8 cellular contexts compared by ENCODE assay signal in the genomic region with DNA sequence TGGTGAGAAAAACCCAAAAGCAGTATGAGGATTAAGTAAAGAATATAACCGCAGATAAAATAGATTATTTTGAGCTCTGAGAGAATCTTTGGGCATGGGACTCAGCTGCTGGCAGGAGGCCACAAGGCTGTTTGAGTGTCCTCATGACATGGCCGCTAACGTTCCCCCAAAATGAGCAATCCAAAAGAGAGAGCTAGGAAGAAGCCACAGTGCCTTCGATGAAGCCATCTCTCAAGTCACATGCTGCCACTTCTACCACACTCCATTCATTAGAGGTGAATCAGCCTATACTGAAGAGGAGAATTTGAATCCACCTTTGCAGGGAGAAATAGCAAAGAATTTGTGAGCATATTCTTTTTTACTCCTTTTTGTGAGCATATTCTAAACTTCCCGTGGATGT. TPM values are rescaled to one million over a fixed set of nuclear protein-coding genes. Genes with fewer than 3 reads are reported as not detected.
DNase-seq lines count a peak whose midpoint lies in the region; ATAC-seq and TF ChIP-seq lines count a peak whose summit lies in the region.

No MANE protein-coding gene starts in this region.

- peak; percentile 31 for ATAC-seq in body of pancreas
- ATAC-seq in GM18511 (IDR thresholded peaks at IDR 0.05; ENCODE audit: unreplicated experiment): no peak

- peak; percentile 18 for DNase-seq in H4 (ENCODE audit: low spot score)
- peak in 3 of 4 donors; percentile 15 to 29 (median 16) for DNase-seq in body of pancreas
- DNase-seq in iris pigment epithelial cell (ENCODE audit: low read depth): peak; percentile 78
- no peak for DNase-seq in stomach
- no peak for DNase-seq in GM20000 (ENCODE audit: low spot score)
- DNase-seq in GM13977 (ENCODE audit: low spot score): no peak
- DNase-seq in NCI-H146 (lab: John Stamatoyannopoulos, UW): no peak

- in situ Hi-C loops in GM13977 (cut with MboI; ENCODE audit: low pct_unique_long_range_greater_than_20kb, low sequenced_read_pairs, unreplicated experiment): no loop called here

- H3K27ac ChIP-seq in body of pancreas: peak overlapping the region; percentile 21 to 70 (median 48)
- H3K27ac ChIP-seq in stomach: peak overlapping the region; percentile 36 to 84 (median 74)

- TF ChIP-seq CTCF in body of pancreas (IDR thresholded peaks at IDR 0.05): no peak
- no peak for TF ChIP-seq CTCF in stomach (IDR thresholded peaks at IDR 0.05)
- TF ChIP-seq CTCF in GM20000 (IDR thresholded peaks at IDR 0.05; ENCODE audit: extremely low read depth, missing control alignments): no peak
- TF ChIP-seq CTCF in GM13977 (IDR thresholded peaks at IDR 0.05; ENCODE audit: extremely low read depth, insufficient read depth, missing control alignments): no peak

- H3K36me3 ChIP-seq in body of pancreas (replicated peaks in 1 of 2; ENCODE audit: insufficient read depth in 1 of 2, low read depth in 2 of 2): peaks cover 3% of the 10 kb centered on the region in 2 donors
- peaks cover 0 to 57% (median 28%) of the 10 kb centered on the region in 4 donors for H3K36me3 ChIP-seq in stomach

- no peaks in the 10 kb centered on the region for H3K27me3 ChIP-seq in body of pancreas
- no peaks in the 10 kb centered on the region for H3K27me3 ChIP-seq in stomach

- TF ChIP-seq POLR2A in body of pancreas (IDR thresholded peaks at IDR 0.05) (no peak), stomach (IDR thresholded peaks at IDR 0.05) (no peak)

- peak; percentile 24 for TF ChIP-seq EP300 in stomach (IDR thresholded peaks at IDR 0.05)

- H3K9me3 ChIP-seq in body of pancreas (no peaks in the 10 kb centered on the region), stomach (no peaks in the 10 kb centered on the region)

- no peak overlapping the region for H3K4me3 ChIP-seq in body of pancreas
- no peak overlapping the region for H3K4me3 ChIP-seq in stomach

- H3K4me1 ChIP-seq in body of pancreas (peaks cover 19% of the 10 kb centered on the region), stomach (peaks cover 7 to 59% (median 33%) of the 10 kb centered on the region in 4 donors)

- 83 to 85% methylated on average over 5 of the region's 5 CpGs for WGBS in body of pancreas, 2 donors
- 70 to 83% (median 72%) methylated on average over 5 of the region's 5 CpGs for WGBS in stomach, 5 donors

- intact Hi-C loops in body of pancreas (cut with DNase I) (no loop called here), stomach (cut with DNase I; ENCODE audit: low total_unique reads) (no loop called here)

RNA-seq across cellular contexts. Expression of gene ANKFY1, which starts 34.2 kb away (rescaled TPM):
- 12.0 and 17.0 TPM in 2 replicates for total RNA-seq in H4 (2014; rRNA removed; shearing (Covaris generic))
- total RNA-seq in body of pancreas: 10 to 100 TPM; 17.9 to 40.5 TPM
- 10 to 100 TPM; 38.2 to 61.0 (median 45.1) TPM for total RNA-seq in stomach
- polyA plus RNA-seq in stomach: 1 to 10 TPM; 6.4 to 8.6 (median 7.8) TPM

Comparison
In these comparisons a context has a peak if more than half of its experiments do, and no peak if none do; other contexts are left out.
1. DNase-seq: peak in H4 (single experiment), body of pancreas (3 of 4) and iris pigment epithelial cell (single experiment); none in stomach (single experiment), GM20000 (single experiment), GM13977 (single experiment) and NCI-H146 (single experiment).